ENCODE assay signal across 9 cellular contexts in the genomic region with DNA sequence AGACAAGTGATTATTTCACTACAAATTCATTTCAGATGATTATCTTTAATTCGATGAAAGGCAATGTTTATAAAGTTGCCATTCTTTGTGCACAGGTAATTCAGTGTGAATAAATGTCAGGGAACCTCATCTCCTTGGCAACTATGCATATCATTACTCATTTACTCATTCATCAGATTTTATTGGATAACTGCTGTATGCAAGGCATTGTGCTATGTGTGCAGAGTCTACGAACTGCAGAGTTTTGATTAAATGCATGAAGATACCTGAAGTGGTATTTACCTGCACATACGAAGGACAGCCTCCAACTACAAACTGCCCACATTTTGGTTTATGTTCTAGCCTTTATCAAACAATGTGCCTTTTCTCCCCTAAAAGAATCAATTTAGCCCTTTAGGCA. TPM values are rescaled to one million over a fixed set of nuclear protein-coding genes. Genes with fewer than 3 reads are reported as not detected.
A peak's percentile ranks its signal among the peaks of the same experiment; 100 is the strongest.
DNase-seq lines count a peak whose midpoint lies in the region; ATAC-seq and TF ChIP-seq lines count a peak whose summit lies in the region.
"Had no signal": no experiment of that assay in that cellular context is flagged by ENCODE, and none has a peak within 500 bp of the region (broad histone marks: within the 10 kb centered on the region; RNA-seq: fewer than 3 reads in every experiment).

No MANE protein-coding gene starts in this region.

- no peak overlapping the region for H3K9ac ChIP-seq in HUES48 (ENCODE audit: low read depth, low read length)
- H3K9ac ChIP-seq in subcutaneous abdominal adipose tissue (ENCODE audit: low read length in 5 of 5) = peak overlapping the region in 2 of 5 donors; percentile 46 to 95

- intact Hi-C loops in activated T-helper 2 cell treated with anti-CD3 and anti-CD28 coated beads, Interferon-gamma antibody, Interleukin-2, Interleukin-4, amounts not matched to agents 10 μg/mL and 5 μg/mL and 100 μg/mL, durations not matched to agents 14 hours and 24 hours and 36 hours (cut with micrococcal nuclease) = no loop called here

- H3K27me3 ChIP-seq in HUES48 (ENCODE audit: control insufficient read depth, insufficient read depth, low read length) (peaks cover 15% of the 10 kb centered on the region), kidney epithelial cell (ENCODE audit: control insufficient read depth, insufficient read depth, low read length) (no peaks in the 10 kb centered on the region), subcutaneous abdominal adipose tissue (ENCODE audit: control insufficient read depth in 5 of 5, insufficient read depth in 4 of 5, low read length in 5 of 5) (no peaks in the 10 kb centered on the region)

- no peak for DNase-seq in astrocyte of the cerebellum (ENCODE audit: low read depth)
- DNase-seq in kidney epithelial cell (ENCODE audit: low read depth) = no peak
- no peak for DNase-seq in activated T-helper 2 cell treated with anti-CD3 and anti-CD28 coated beads, Interferon-gamma antibody, Interleukin-2, Interleukin-4, amounts not matched to agents 10 μg/mL and 5 μg/mL and 100 μg/mL, durations not matched to agents 14 hours and 24 hours and 36 hours (ENCODE audit: low spot score)
- DNase-seq: NCI-H1694 had no signal

- ATAC-seq in GM19351 (IDR thresholded peaks at IDR 0.05; ENCODE audit: unreplicated experiment) = no peak
- no peak for ATAC-seq in HG02571 (IDR thresholded peaks at IDR 0.05; ENCODE audit: unreplicated experiment)

- H3K9me3 Mint-ChIP-seq in activated T-helper 2 cell treated with anti-CD3 and anti-CD28 coated beads, Interferon-gamma antibody, Interleukin-2, Interleukin-4, amounts not matched to agents 10 μg/mL and 5 μg/mL and 100 μg/mL, durations not matched to agents 14 hours and 24 hours and 36 hours = no peaks in the 10 kb centered on the region
- H3K9me3 Mint-ChIP-seq: activated T-helper 1 cell treated with anti-CD3 and anti-CD28 coated beads, Interleukin-12 subunit alpha, Interleukin-12 subunit beta, Interleukin-2, Interleukin-4 antibody, amounts not matched to agents 30 ng/mL and 10 ng/mL and 1 ng/mL, durations not matched to agents 14 hours and 24 hours and 36 hours had no signal

- in situ Hi-C loops in astrocyte of the cerebellum (cut with HindIII; ENCODE audit: low sequenced_read_pairs) = no loop called here

- peaks cover 12% of the 10 kb centered on the region; the same call in 1 of the 2 replicates for H3K36me3 ChIP-seq in HUES48 (ENCODE audit: control insufficient read depth, insufficient read depth, low read length)
- H3K36me3 ChIP-seq in kidney epithelial cell (ENCODE audit: control insufficient read depth, insufficient read depth, low read length) = no peaks in the 10 kb centered on the region
- H3K36me3 ChIP-seq in subcutaneous abdominal adipose tissue (ENCODE audit: control insufficient read depth in 5 of 5, insufficient read depth in 5 of 5, low read length in 5 of 5) = peaks cover 0 to 11% (median 0%) of the 10 kb centered on the region in 5 donors

- peak overlapping the region; percentile 20; the same call in 1 of the 2 replicates for H3K4me3 ChIP-seq in HUES48 (ENCODE audit: low read depth, low read length)
- peak overlapping the region; percentile 64 for H3K4me3 ChIP-seq in astrocyte of the cerebellum (ENCODE audit: low read depth, low read length)
- H3K4me3 ChIP-seq in kidney epithelial cell (ENCODE audit: low read depth, low read length) = peak overlapping the region; percentile 91
- peak overlapping the region in 4 of 5 donors; percentile 91 to 97 (median 95) for H3K4me3 ChIP-seq in subcutaneous abdominal adipose tissue (ENCODE audit: low read depth in 1 of 5, low read length in 5 of 5)

- H3K4me1 Mint-ChIP-seq in activated T-helper 2 cell treated with anti-CD3 and anti-CD28 coated beads, Interferon-gamma antibody, Interleukin-2, Interleukin-4, amounts not matched to agents 10 μg/mL and 5 μg/mL and 100 μg/mL, durations not matched to agents 14 hours and 24 hours and 36 hours (ENCODE audit: low read depth) = peaks cover 12% of the 10 kb centered on the region

- TF ChIP-seq CTCF in astrocyte of the cerebellum (IDR thresholded peaks at IDR 0.05; ENCODE audit: low read depth, low read length, missing control alignments) (no peak), kidney epithelial cell (IDR thresholded peaks at IDR 0.05; ENCODE audit: insufficient read depth, low read length, poor library complexity, severe bottlenecking) (no peak)

- H3K9me3 ChIP-seq in HUES48 (ENCODE audit: control insufficient read depth, insufficient read depth, low read length) (no peaks in the 10 kb centered on the region), subcutaneous abdominal adipose tissue (ENCODE audit: control insufficient read depth in 5 of 5, low read length in 5 of 5) (no peaks in the 10 kb centered on the region)

- peaks cover 44% of the 10 kb centered on the region for H3K27me3 Mint-ChIP-seq in activated T-helper 2 cell treated with anti-CD3 and anti-CD28 coated beads, Interferon-gamma antibody, Interleukin-2, Interleukin-4, amounts not matched to agents 10 μg/mL and 5 μg/mL and 100 μg/mL, durations not matched to agents 14 hours and 24 hours and 36 hours (ENCODE audit: low read depth)

- no peak overlapping the region for H3K27ac Mint-ChIP-seq in activated T-helper 2 cell treated with anti-CD3 and anti-CD28 coated beads, Interferon-gamma antibody, Interleukin-2, Interleukin-4, amounts not matched to agents 10 μg/mL and 5 μg/mL and 100 μg/mL, durations not matched to agents 14 hours and 24 hours and 36 hours
- H3K27ac Mint-ChIP-seq: activated T-helper 1 cell treated with anti-CD3 and anti-CD28 coated beads, Interleukin-12 subunit alpha, Interleukin-12 subunit beta, Interleukin-2, Interleukin-4 antibody, amounts not matched to agents 30 ng/mL and 10 ng/mL and 1 ng/mL, durations not matched to agents 14 hours and 24 hours and 36 hours had no signal

- H3K4me1 ChIP-seq in HUES48 (ENCODE audit: control insufficient read depth, insufficient read depth, low read length) (peaks cover 46% of the 10 kb centered on the region), subcutaneous abdominal adipose tissue (ENCODE audit: control insufficient read depth in 5 of 5, insufficient read depth in 5 of 5, low read length in 5 of 5) (peaks cover 4 to 58% (median 42%) of the 10 kb centered on the region in 5 donors)

- no peaks in the 10 kb centered on the region for H3K36me3 Mint-ChIP-seq in activated T-helper 2 cell treated with anti-CD3 and anti-CD28 coated beads, Interferon-gamma antibody, Interleukin-2, Interleukin-4, amounts not matched to agents 10 μg/mL and 5 μg/mL and 100 μg/mL, durations not matched to agents 14 hours and 24 hours and 36 hours (ENCODE audit: low read depth)

- H3K27ac ChIP-seq in HUES48 (ENCODE audit: low read depth, low read length) (no peak overlapping the region), subcutaneous abdominal adipose tissue (ENCODE audit: low read depth, low read length) (no peak overlapping the region)

- no peak overlapping the region for H3K4me3 Mint-ChIP-seq in activated T-helper 2 cell treated with anti-CD3 and anti-CD28 coated beads, Interferon-gamma antibody, Interleukin-2, Interleukin-4, amounts not matched to agents 10 μg/mL and 5 μg/mL and 100 μg/mL, durations not matched to agents 14 hours and 24 hours and 36 hours (ENCODE audit: low read depth)
- H3K4me3 Mint-ChIP-seq: activated T-helper 1 cell treated with anti-CD3 and anti-CD28 coated beads, Interleukin-12 subunit alpha, Interleukin-12 subunit beta, Interleukin-2, Interleukin-4 antibody, amounts not matched to agents 30 ng/mL and 10 ng/mL and 1 ng/mL, durations not matched to agents 14 hours and 24 hours and 36 hours had no signal

RNA-seq across cellular contexts. Expression of a gene that starts 3.5 kb away (rescaled TPM):
- total RNA-seq in kidney epithelial cell = 231 and 259 TPM in 2 replicates
- total RNA-seq in activated T-helper 2 cell treated with anti-CD3 and anti-CD28 coated beads, Interferon-gamma antibody, Interleukin-2, Interleukin-4, amounts not matched to agents 10 μg/mL and 5 μg/mL and 100 μg/mL, durations not matched to agents 14 hours and 24 hours and 36 hours = not detected in 2 replicates
- total RNA-seq: activated T-helper 1 cell treated with anti-CD3 and anti-CD28 coated beads, Interleukin-12 subunit alpha, Interleukin-12 subunit beta, Interleukin-2, Interleukin-4 antibody, amounts not matched to agents 30 ng/mL and 10 ng/mL and 1 ng/mL, durations not matched to agents 14 hours and 24 hours and 36 hours had no signal

Comparison
In these comparisons a context has a peak if more than half of its experiments do, and no peak if none do; other contexts are left out.
1. H3K4me3 ChIP-seq: peak in every context shown above with its lines; median percentile 95 in subcutaneous abdominal adipose tissue; 91 in kidney epithelial cell; 64 in astrocyte of the cerebellum; 20 in HUES48.
2. RNA of a gene that starts 3.5 kb away (total RNA-seq): 231 to 259 TPM in kidney epithelial cell; not detected in activated T-helper 2 cell treated with anti-CD3 and anti-CD28 coated beads, Interferon-gamma antibody, Interleukin-2, Interleukin-4, amounts not matched to agents 10 μg/mL and 5 μg/mL and 100 μg/mL, durations not matched to agents 14 hours and 24 hours and 36 hours; every median in the first group is over 100 times any median in the second.